In the genomic region with DNA sequence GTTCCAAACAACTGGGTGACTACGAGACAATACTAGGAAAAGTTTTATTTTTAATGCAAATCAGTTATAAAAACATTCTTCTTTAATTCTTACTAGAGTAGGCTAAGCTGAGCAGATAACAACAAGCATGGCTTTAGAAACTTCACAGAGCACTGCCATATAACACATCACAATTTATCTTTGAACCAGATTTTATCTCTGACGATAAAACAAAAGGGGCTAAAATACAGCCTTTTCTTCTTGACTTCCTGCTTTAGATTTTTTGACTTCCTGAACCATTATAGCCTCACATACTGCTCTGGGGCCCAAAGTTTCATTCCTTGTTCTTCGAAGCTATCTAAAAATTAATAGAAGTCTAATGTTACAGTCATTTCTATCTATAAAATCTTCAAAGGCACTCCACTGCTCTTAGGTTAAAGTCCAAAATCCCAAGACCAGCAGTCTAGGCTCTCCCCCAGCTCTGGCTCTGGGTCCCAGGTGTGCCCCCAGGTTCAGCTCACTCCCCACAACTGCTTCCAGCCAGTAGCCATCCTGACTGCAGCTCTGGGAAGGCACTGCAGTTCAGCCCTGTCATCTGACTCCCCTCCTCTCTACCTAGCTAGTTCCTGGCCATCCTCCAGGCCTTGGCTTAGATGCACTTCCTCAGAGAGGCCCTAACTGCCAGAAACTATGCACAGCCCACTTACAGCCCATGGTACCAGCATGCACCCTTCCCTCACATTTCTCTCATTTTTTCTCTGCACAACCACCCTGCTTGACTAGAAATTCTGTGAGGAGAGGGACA, we compare ENCODE assay signal across 9 cellular contexts. TPM values are rescaled to one million over a fixed set of nuclear protein-coding genes. Genes with fewer than 3 reads are reported as not detected.
A peak's percentile ranks its signal among the peaks of the same experiment; 100 is the strongest.
DNase-seq lines count a peak whose midpoint lies in the region; ATAC-seq, FAIRE-seq and TF ChIP-seq lines count a peak whose summit lies in the region.
"Had no signal": no experiment of that assay in that cellular context is flagged by ENCODE, and none has a peak within 500 bp of the region (broad histone marks: within the 10 kb centered on the region; RNA-seq: fewer than 3 reads in every experiment).

No MANE protein-coding gene starts in this region.

- TF ChIP-seq RAD21 in K562 (CRISPR knock-in tag; conservative IDR thresholded peaks at IDR 0.05 in 1 of 2, IDR thresholded peaks at IDR 0.05 in 1 of 2), result no peak

- POLR2A ChIA-PET in K562 (lab: Yijun Ruan, JAX), result interaction anchor here (0.8 to 1.6 kb wide), 6 partner anchors 10 to 83 kb away, joined by 3 to 5 read pairs (median 4); no protein-coding TSS in a partner anchor

- peaks cover 82 to 87% of the 10 kb centered on the region in 2 donors for H3K4me1 Mint-ChIP-seq in natural killer cell

- H3K36me3 Mint-ChIP-seq in natural killer cell, result peaks cover 6% of the 10 kb centered on the region

- H3F3A ChIP-seq in MM.1S (ENCODE audit: insufficient read depth, low read length), result peaks cover 11% of the 10 kb centered on the region; the same call in 1 of the 2 replicates

- H3K4me3 ChIP-seq in MM.1S (ENCODE audit: low read length) (no peak overlapping the region), K562 (no peak overlapping the region)

- no peak for TF ChIP-seq EP300 in K562 (IDR thresholded peaks at IDR 0.05; ENCODE audit: low read length)

- no peaks in the 10 kb centered on the region for H3K9me2 ChIP-seq in MM.1S (replicated peaks; ENCODE audit: insufficient read depth, low read length)

- H3K27ac Mint-ChIP-seq in natural killer cell, result peak overlapping the region; percentile 96 to 98

- H3K4me1 ChIP-seq in MM.1S (ENCODE audit: low read length) (peaks cover 50% of the 10 kb centered on the region), K562 (replicated peaks in 1 of 2; ENCODE audit: control insufficient read depth in 2 of 2, insufficient read depth in 2 of 2, low read length in 2 of 2) (peaks cover 0 to 3% of the 10 kb centered on the region in 2 experiments; a peak in 1 of 5 replicates)

- H3K4me2 ChIP-seq in MM.1S (ENCODE audit: low read depth, low read length) (peak overlapping the region; percentile 15; the same call in 1 of the 2 replicates), K562 (ENCODE audit: insufficient read depth, low read length) (no peak overlapping the region)

- intact Hi-C loops in K562 (cut with micrococcal nuclease), result no loop called here
- intact Hi-C loops in natural killer cell (cut with micrococcal nuclease), result no loop called here

- WGBS in K562 (ENCODE audit: insufficient coverage, low coverage, missing lambda C conversion rate), result 70% methylated on average over 3 of the region's 3 CpGs

- H4K20me1 ChIP-seq in MM.1S (ENCODE audit: insufficient read depth, low read length), result no peaks in the 10 kb centered on the region
- peaks cover 5% of the 10 kb centered on the region; the same call in 1 of the 2 replicates for H4K20me1 ChIP-seq in K562 (replicated peaks; ENCODE audit: control insufficient read depth, insufficient read depth, low read length)

- DNase-seq in DMS 273 (lab: John Stamatoyannopoulos, UW; ENCODE audit: unreplicated experiment) (peak; percentile 73), MM.1S (no peak), K562 (ENCODE audit: extremely low read depth in 1 of 4, low spot score in 3 of 4) (no peak), natural killer cell (peak; percentile 12), mesenteric fat pad (ENCODE audit: low spot score) (no peak), NCI-H2227 (lab: John Stamatoyannopoulos, UW; ENCODE audit: unreplicated experiment) (no peak), midbrain (lab: John Stamatoyannopoulos, UW) (no peak)
- no peak for DNase-seq in stimulated activated CD4-positive, alpha-beta T cell treated with anti-CD3 and anti-CD28 coated beads, Interleukin-4, amount 100 ng/mL, for 1 hour

- FAIRE-seq in K562 (lab: Jason Lieb, UNC), result no peak

- no peaks in the 10 kb centered on the region for H3K9me3 Mint-ChIP-seq in natural killer cell

- CTCF ChIA-PET in K562 (lab: Yijun Ruan, JAX; ENCODE audit: low intra/inter-chr PET ratio), result no interaction called here

- TF ChIP-seq CTCF in MM.1S (IDR thresholded peaks at IDR 0.05; ENCODE audit: low read length) (no peak), K562 (IDR thresholded peaks at IDR 0.05 in 2 of 3, conservative IDR thresholded peaks at IDR 0.05 in 1 of 3; ENCODE audit: insufficient read depth in 2 of 3, low read depth in 1 of 3, low read length in 3 of 3) (no peak), natural killer cell (IDR thresholded peaks at IDR 0.05) (no peak)

- BruUV-seq in K562 (replicated peaks; lab: Mats Ljungman, UMichigan), result no TSS peak

- H3K79me2 ChIP-seq in MM.1S (ENCODE audit: low read length) (peaks cover 40% of the 10 kb centered on the region), K562 (ENCODE audit: control insufficient read depth, insufficient read depth, low read length) (no peaks in the 10 kb centered on the region)

- no peaks in the 10 kb centered on the region for H3K27me3 ChIP-seq in MM.1S (replicated peaks; ENCODE audit: insufficient read depth, low read length)
- no peaks in the 10 kb centered on the region for H3K27me3 ChIP-seq in K562 (ENCODE audit: control insufficient read depth in 2 of 2, insufficient read depth in 2 of 2, low read length in 2 of 2)

- TF ChIP-seq POLR2A in K562 (conservative IDR thresholded peaks at IDR 0.05), result no peak

- H3K9me1 ChIP-seq in K562 (ENCODE audit: control insufficient read depth, insufficient read depth, low read length), result no peaks in the 10 kb centered on the region

- no peak overlapping the region for H2AFZ ChIP-seq in MM.1S (ENCODE audit: low read length)
- H2AFZ ChIP-seq in K562 (ENCODE audit: low read depth, low read length), result no peak overlapping the region

- H3K27ac ChIP-seq in MM.1S (ENCODE audit: low read length), result peak overlapping the region; percentile 36; the same call in 1 of the 2 replicates
- no peak overlapping the region for H3K27ac ChIP-seq in K562 (ENCODE audit: extremely low read depth, low read depth, low read length)

- H3K4me3 Mint-ChIP-seq in natural killer cell, result peak overlapping the region; percentile 43

- H3K9ac ChIP-seq in MM.1S (ENCODE audit: low read length) (no peak overlapping the region), K562 (ENCODE audit: insufficient read depth in 1 of 2, low read depth in 2 of 2, low read length in 2 of 2) (no peak overlapping the region)

- no peaks in the 10 kb centered on the region for H3K27me3 Mint-ChIP-seq in natural killer cell (ENCODE audit: low read depth in 2 of 2)

- no peak; the same call in 2 of the 3 replicates for ATAC-seq in K562
- ATAC-seq in natural killer cell, result no peak

- H3K9me3 ChIP-seq in MM.1S (replicated peaks; ENCODE audit: insufficient read depth, low read length) (no peaks in the 10 kb centered on the region), K562 (replicated peaks; ENCODE audit: control insufficient read depth, insufficient read depth, low read depth, low read length) (no peaks in the 10 kb centered on the region)

- in situ Hi-C loops in K562 (cut with MboI), result no loop called here

- H3K36me3 ChIP-seq in MM.1S (replicated peaks; ENCODE audit: insufficient read depth, low read length) (0 out of 2 replicates have a peak, but pooled peaks cover 3% of the 10 kb centered on the region), K562 (ENCODE audit: control insufficient read depth, insufficient read depth, low read length) (peaks cover 9% of the 10 kb centered on the region; the same call in 2 of the 3 replicates)

TF ChIP-seq in K562, 482 proteins besides CTCF, POLR2A, EP300 and RAD21:
- TF ChIP-seq HNRNPK (IDR thresholded peaks at IDR 0.05; ENCODE audit: low read depth, low read length, poor library complexity, severe bottlenecking), result no peak
- TF ChIP-seq ZFX (CRISPR knock-in tag; IDR thresholded peaks at IDR 0.05), result no peak
- TF ChIP-seq ZNF444 (CRISPR knock-in tag; IDR thresholded peaks at IDR 0.05), result no peak
- TF ChIP-seq ZFP36 (IDR thresholded peaks at IDR 0.05; ENCODE audit: low read depth, low read length, partially characterized antibody), result peak; percentile 60

RNA-seq across cellular contexts. Expression of gene TBC1D2B, which starts 25.7 kb away (rescaled TPM):
- total RNA-seq in K562 (2011; cell fraction: chromatin; rRNA removed; ENCODE audit: low replicate concordance), result 51.5 and 55.8 TPM in 2 replicates
- total RNA-seq in K562 (2011; cell fraction: nucleolus; rRNA removed), result 24.0 and 27.9 TPM in 2 replicates
- total RNA-seq in K562 (2011; cell fraction: nucleoplasm; rRNA removed), result 23.0 and 24.5 TPM in 2 replicates
- total RNA-seq in K562 (2014; rRNA removed) (5.1 and 6.2 TPM in 2 replicates), K562 (2014; rRNA removed; fragmentation: Illumina TruSeq; extraction: Trizol) (8.9 and 9.3 TPM in 2 replicates), K562 (2015; rRNA removed; fragmentation: Illumina TruSeq; extraction: Trizol) (7.8 and 8.9 TPM in 2 replicates), K562 (2021) (10.1 and 10.7 TPM in 2 replicates), natural killer cell (10 to 100 TPM; 54.0 to 83.5 (median 56.7) TPM), mesenteric fat pad (82.0 TPM)
- polyA plus RNA-seq in K562 (2011; rRNA removed) (13.7 and 16.3 TPM in 2 replicates), K562 (2014; fragmentation: Illumina TruSeq; extraction: Trizol) (7.7 and 9.2 TPM in 2 replicates), K562 (2014; fragmentation: Nextera tagmentation; extraction: Ambion mirVana) (under 1 TPM; 0.15 to 0.48 TPM), K562 (2014; rRNA removed) (6.5 and 6.9 TPM in 2 replicates)
- 9.0 and 12.5 TPM in 2 replicates for polyA plus RNA-seq in K562 (2011; cell fraction: cytosol; rRNA removed)
- polyA plus RNA-seq in K562 (2011; cell fraction: nucleus; rRNA removed), result 28.9 and 35.0 TPM in 2 replicates
- 5.8 and 15.9 TPM in 2 replicates for polyA plus RNA-seq in K562 (2012)
- 10.0 and 13.7 TPM in 2 replicates for polyA minus RNA-seq in K562 (2011; rRNA and poly(A)+ RNA removed)
- polyA minus RNA-seq in K562 (2011; cell fraction: cytosol; rRNA and poly(A)+ RNA removed), result 5.5 and 8.6 TPM in 2 replicates
- polyA minus RNA-seq in K562 (2011; cell fraction: nucleus; rRNA and poly(A)+ RNA removed), result 7.5 and 11.8 TPM in 2 replicates

RNA-seq across cellular contexts. Expression of gene SH2D7, which starts 40.5 kb away (rescaled TPM):
- total RNA-seq in K562 (2011; cell fraction: chromatin; rRNA removed; ENCODE audit: low replicate concordance), result not detected in 2 replicates
- not detected in 2 replicates for total RNA-seq in K562 (2011; cell fraction: nucleolus; rRNA removed)
- not detected in 2 replicates for total RNA-seq in K562 (2011; cell fraction: nucleoplasm; rRNA removed)
- total RNA-seq in K562 (2014; rRNA removed) (not detected in 2 replicates), K562 (2014; rRNA removed; fragmentation: Illumina TruSeq; extraction: Trizol) (not detected in 2 replicates), K562 (2015; rRNA removed; fragmentation: Illumina TruSeq; extraction: Trizol) (not detected in 2 replicates), K562 (2021) (not detected in 2 replicates), natural killer cell (not detected), mesenteric fat pad (not detected)
- polyA plus RNA-seq in K562 (2011; rRNA removed) (not detected in 2 replicates), K562 (2014; fragmentation: Illumina TruSeq; extraction: Trizol) (not detected in 2 replicates), K562 (2014; fragmentation: Nextera tagmentation; extraction: Ambion mirVana) (not detected), K562 (2014; rRNA removed) (not detected in 2 replicates)
- polyA plus RNA-seq in K562 (2011; cell fraction: cytosol; rRNA removed), result not detected in 2 replicates
- polyA plus RNA-seq in K562 (2011; cell fraction: nucleus; rRNA removed), result not detected in 2 replicates
- 0.10 and 0.19 TPM in 2 replicates for polyA plus RNA-seq in K562 (2012)
- not detected in 2 replicates for polyA minus RNA-seq in K562 (2011; rRNA and poly(A)+ RNA removed)
- polyA minus RNA-seq in K562 (2011; cell fraction: cytosol; rRNA and poly(A)+ RNA removed), result not detected in 2 replicates
- not detected in 2 replicates for polyA minus RNA-seq in K562 (2011; cell fraction: nucleus; rRNA and poly(A)+ RNA removed)
- total RNA-seq: glomerular endothelial cell had no signal

Comparison
In these comparisons a context has a peak if more than half of its experiments do, and no peak if none do; other contexts are left out.
1. DNase-seq: peak in DMS 273 (single experiment) and natural killer cell (single experiment); none in MM.1S (single experiment), K562 (0 of 4), mesenteric fat pad (single experiment), NCI-H2227 (single experiment), midbrain (single experiment) and stimulated activated CD4-positive, alpha-beta T cell treated with anti-CD3 and anti-CD28 coated beads, Interleukin-4, amount 100 ng/mL, for 1 hour (single experiment).